In genomic region chr19:55468054-55468393, GRCh38 we compare ENCODE assay signal across 2 cellular contexts.
TF ChIP-seq lines count a peak whose summit lies in the region.

No MANE protein-coding gene starts in this region.

TF ChIP-seq in IMR-90, 13 proteins besides CTCF, POLR2A, EP300 and RAD21:
- no peak for TF ChIP-seq BHLHE40 (IDR thresholded peaks at IDR 0.05; ENCODE audit: low read depth, low read length)
- no peak for TF ChIP-seq MAZ (IDR thresholded peaks at IDR 0.05; ENCODE audit: borderline replicate concordance, low read depth, low read length)
- TF ChIP-seq FOS (IDR thresholded peaks at IDR 0.05; ENCODE audit: low read depth, low read length), result no peak
- TF ChIP-seq CEBPB (IDR thresholded peaks at IDR 0.05; ENCODE audit: low read depth, low read length), result no peak
- no peak for TF ChIP-seq MAFK (IDR thresholded peaks at IDR 0.05; ENCODE audit: low read depth, low read length)

TF ChIP-seq in K562, 482 proteins besides CTCF, POLR2A, EP300 and RAD21:
- no peak for TF ChIP-seq ZBTB26 (CRISPR knock-in tag; IDR thresholded peaks at IDR 0.05)
- TF ChIP-seq ZNF3 (CRISPR knock-in tag; IDR thresholded peaks at IDR 0.05), result peak; percentile 65; the same call in 1 of the 2 replicates
- no peak for TF ChIP-seq MCM2 (IDR thresholded peaks at IDR 0.05; ENCODE audit: low read depth)
- TF ChIP-seq RBFOX2 (IDR thresholded peaks at IDR 0.05; ENCODE audit: low read depth, low read length), result peak; percentile 46
- no peak for TF ChIP-seq FOSL1 (tag; conservative IDR thresholded peaks at IDR 0.05)
- TF ChIP-seq CEBPB (tag; IDR thresholded peaks at IDR 0.05), result no peak
- TF ChIP-seq POLR2G (IDR thresholded peaks at IDR 0.05; ENCODE audit: low read depth, low read length), result 0 out of 2 replicates have a peak, but pooled peaks have one; percentile 10
- no peak for TF ChIP-seq GABPB2 (CRISPR knock-in tag; conservative IDR thresholded peaks at IDR 0.05)
- no peak for TF ChIP-seq MED1 (CRISPR knock-in tag; IDR thresholded peaks at IDR 0.05; ENCODE audit: borderline replicate concordance)
- no peak for TF ChIP-seq RFX1 (IDR thresholded peaks at IDR 0.05)
